Comparison of ENCODE assay signal across 8 cellular contexts in genomic region chr10:104824378-104825006, GRCh38.
DNase-seq lines count a peak whose midpoint lies in the region; ATAC-seq and TF ChIP-seq lines count a peak whose summit lies in the region.

No MANE protein-coding gene starts in this region.

- no peaks in the 10 kb centered on the region for H3K9me3 ChIP-seq in CD4-positive, alpha-beta memory T cell (ENCODE audit: control insufficient read depth in 1 of 2, low read length in 2 of 2)

- no peaks in the 10 kb centered on the region for H3K4me1 Mint-ChIP-seq in CD4-positive, alpha-beta memory T cell
- H3K4me1 Mint-ChIP-seq in WTC11: no peaks in the 10 kb centered on the region

- H3K9me3 Mint-ChIP-seq in CD4-positive, alpha-beta memory T cell: peaks cover 0 to 12% (median 4%) of the 10 kb centered on the region in 8 donors
- H3K9me3 Mint-ChIP-seq in WTC11: peaks cover 28% of the 10 kb centered on the region

- no peak overlapping the region for H3K4me3 ChIP-seq in CD4-positive, alpha-beta memory T cell (ENCODE audit: low read length in 2 of 2)

- ATAC-seq in WTC11: peak; percentile 90
- ATAC-seq in GM19397 (IDR thresholded peaks at IDR 0.05; ENCODE audit: unreplicated experiment): no peak
- no peak for ATAC-seq in HG02870 (IDR thresholded peaks at IDR 0.05; ENCODE audit: unreplicated experiment)
- ATAC-seq in HG03521 (IDR thresholded peaks at IDR 0.05; ENCODE audit: unreplicated experiment): no peak
- ATAC-seq in GM19035 (IDR thresholded peaks at IDR 0.05; ENCODE audit: unreplicated experiment): no peak

- H3K36me3 Mint-ChIP-seq in CD4-positive, alpha-beta memory T cell: no peaks in the 10 kb centered on the region
- H3K36me3 Mint-ChIP-seq in WTC11: no peaks in the 10 kb centered on the region

- no peaks in the 10 kb centered on the region for H3K27me3 Mint-ChIP-seq in CD4-positive, alpha-beta memory T cell
- no peaks in the 10 kb centered on the region; the same call in none of the 2 replicates for H3K27me3 Mint-ChIP-seq in WTC11 (ENCODE audit: low read depth)

- no peak overlapping the region for H3K4me3 Mint-ChIP-seq in CD4-positive, alpha-beta memory T cell
- H3K4me3 Mint-ChIP-seq in WTC11: no peak overlapping the region

- intact Hi-C loops in CD4-positive, alpha-beta memory T cell (cut with micrococcal nuclease): no loop called here

- H3K27ac ChIP-seq in CD4-positive, alpha-beta memory T cell (ENCODE audit: low read depth, low read length): no peak overlapping the region

- no peaks in the 10 kb centered on the region for H3K27me3 ChIP-seq in CD4-positive, alpha-beta memory T cell (ENCODE audit: insufficient read depth, low read length)

- no peaks in the 10 kb centered on the region for H3K36me3 ChIP-seq in CD4-positive, alpha-beta memory T cell (ENCODE audit: insufficient read depth, low read length)

- CTCF ChIA-PET in CD4-positive, alpha-beta memory T cell (lab: Charles Lee; ENCODE audit: partially characterized antibody): no interaction called here
- CTCF ChIA-PET in HEK293T (lab: Yijun Ruan, JAX) (no interaction called here), WTC11 (lab: Charles Lee) (no interaction called here)

- POLR2A ChIA-PET in CD4-positive, alpha-beta memory T cell (lab: Charles Lee; ENCODE audit: partially characterized antibody): no interaction called here
- POLR2A ChIA-PET in HEK293T (lab: Yijun Ruan, JAX) (no interaction called here), WTC11 (lab: Charles Lee) (no interaction called here)

- TF ChIP-seq CTCF in WTC11 (IDR thresholded peaks at IDR 0.05): no peak

- no peaks in the 10 kb centered on the region for H3K4me1 ChIP-seq in CD4-positive, alpha-beta memory T cell (ENCODE audit: insufficient read depth, low read length)

- peak in 3 of 5 donors; percentile 1 to 4 (median 2) for DNase-seq in CD4-positive, alpha-beta memory T cell
- DNase-seq in HEK293T (ENCODE audit: extremely low spot score): peak; percentile 29
- peak; percentile 75 for DNase-seq in WTC11 (ENCODE audit: low spot score)
- peak; percentile 33 for DNase-seq in iris pigment epithelial cell (ENCODE audit: low read depth)

- H3K27ac Mint-ChIP-seq in CD4-positive, alpha-beta memory T cell: no peak overlapping the region
- H3K27ac Mint-ChIP-seq in WTC11: no peak overlapping the region

TF ChIP-seq in HEK293T, 16 proteins besides CTCF, POLR2A, EP300 and RAD21:
- TF ChIP-seq L3MBTL2 (conservative IDR thresholded peaks at IDR 0.05): no peak
- no peak for TF ChIP-seq FOXA1 (IDR thresholded peaks at IDR 0.05)
- TF ChIP-seq HDGF (IDR thresholded peaks at IDR 0.05; ENCODE audit: borderline replicate concordance): no peak
- no peak for TF ChIP-seq NFRKB (IDR thresholded peaks at IDR 0.05)
- TF ChIP-seq ELF4 (IDR thresholded peaks at IDR 0.05): no peak
- no peak for TF ChIP-seq TARDBP (IDR thresholded peaks at IDR 0.05)
- TF ChIP-seq FOXM1 (IDR thresholded peaks at IDR 0.05; ENCODE audit: borderline replicate concordance): no peak

TF ChIP-seq in WTC11, 78 proteins besides CTCF, POLR2A, EP300 and RAD21 (continues in another document):
- TF ChIP-seq SMAD4 (CRISPR knock-in tag; IDR thresholded peaks at IDR 0.05): peak; percentile 99
- TF ChIP-seq MYBL2 (CRISPR knock-in tag; IDR thresholded peaks at IDR 0.05): peak; percentile 95
- peak; percentile 98 for TF ChIP-seq CREB1 (CRISPR knock-in tag; IDR thresholded peaks at IDR 0.05)
- TF ChIP-seq TEAD1 (CRISPR knock-in tag; IDR thresholded peaks at IDR 0.05): peak; percentile 99
- TF ChIP-seq ATF6 (CRISPR knock-in tag; IDR thresholded peaks at IDR 0.05): peak; percentile 91
- peak; percentile 99 for TF ChIP-seq SMAD3 (CRISPR knock-in tag; IDR thresholded peaks at IDR 0.05; ENCODE audit: borderline replicate concordance)
- TF ChIP-seq USF2 (CRISPR knock-in tag; IDR thresholded peaks at IDR 0.05): peak; percentile 58
- TF ChIP-seq RORB (CRISPR knock-in tag; IDR thresholded peaks at IDR 0.05): no peak
- TF ChIP-seq AFF4 (CRISPR knock-in tag; IDR thresholded peaks at IDR 0.05; ENCODE audit: borderline replicate concordance): peak; percentile 88; the same call in 1 of the 2 replicates
- TF ChIP-seq ZNF423 (CRISPR knock-in tag; IDR thresholded peaks at IDR 0.05): no peak
- TF ChIP-seq TCF7 (CRISPR knock-in tag; IDR thresholded peaks at IDR 0.05; ENCODE audit: low read depth): peak; percentile 97
- TF ChIP-seq E2F1 (CRISPR knock-in tag; IDR thresholded peaks at IDR 0.05): peak; percentile 96
- 0 out of 2 replicates have a peak, but pooled peaks have one; percentile 71 for TF ChIP-seq FOXJ3 (CRISPR knock-in tag; IDR thresholded peaks at IDR 0.05; ENCODE audit: borderline replicate concordance)

Comparison
In these comparisons a context has a peak if more than half of its experiments do, and no peak if none do; other contexts are left out.
1. DNase-seq: peak in every context shown above with its lines; median percentile 75 in WTC11; 33 in iris pigment epithelial cell; 29 in HEK293T; 2 in CD4-positive, alpha-beta memory T cell.